15 cellular contexts compared by ENCODE assay signal in genomic region chr15:86375733-86376132, GRCh38.
A peak's percentile ranks its signal among the peaks of the same experiment; 100 is the strongest.
DNase-seq lines count a peak whose midpoint lies in the region; ATAC-seq, FAIRE-seq and TF ChIP-seq lines count a peak whose summit lies in the region.
"Had no signal": no experiment of that assay in that cellular context is flagged by ENCODE, and none has a peak within 500 bp of the region (broad histone marks: within the 10 kb centered on the region; RNA-seq: fewer than 3 reads in every experiment).

No MANE protein-coding gene starts in this region.

- DNase-seq in RWPE1 (ENCODE audit: low spot score): peak; percentile 38
- DNase-seq in bronchial epithelial cell (ENCODE audit: low read depth): peak; percentile 72
- no peak for DNase-seq in keratinocyte (ENCODE audit: low read depth, low spot score)
- no peak for DNase-seq in OCI-LY7 (ENCODE audit: low spot score)
- DNase-seq in heart left ventricle: no peak
- DNase-seq: Calu3; CD8-positive, alpha-beta T cell; DND-41; EL had no signal

- peak overlapping the region; percentile 62 for H3K27ac ChIP-seq in RWPE1
- H3K27ac ChIP-seq in keratinocyte (ENCODE audit: control insufficient read depth, insufficient read depth, low read length): no peak overlapping the region
- H3K27ac ChIP-seq in OCI-LY7 (ENCODE audit: low read depth, low read length, poor library complexity, severe bottlenecking): no peak overlapping the region
- no peak overlapping the region for H3K27ac ChIP-seq in heart left ventricle
- H3K27ac ChIP-seq: BLaER1 treated with 17β-estradiol and CSF1 and Interleukin-3, amounts not matched to agents 10 nM and 100 nM had no signal

- H3K36me3 ChIP-seq in bronchial epithelial cell (ENCODE audit: control insufficient read depth, insufficient read depth, low read length): no peaks in the 10 kb centered on the region
- no peaks in the 10 kb centered on the region for H3K36me3 ChIP-seq in keratinocyte (ENCODE audit: control insufficient read depth in 2 of 2, extremely low read depth in 1 of 2, insufficient read depth in 2 of 2, low read length in 2 of 2)
- H3K36me3 ChIP-seq in OCI-LY7 (ENCODE audit: insufficient read depth, low read length): no peaks in the 10 kb centered on the region
- no peaks in the 10 kb centered on the region for H3K36me3 ChIP-seq in heart left ventricle
- H3K36me3 ChIP-seq: BLaER1 treated with 17β-estradiol and CSF1 and Interleukin-3, amounts not matched to agents 10 nM and 100 nM; HAP-1 had no signal

- TF ChIP-seq POLR2A in heart left ventricle (IDR thresholded peaks at IDR 0.05): no peak

- WGBS in heart left ventricle, 4 donors: 60 to 63% (median 62%) methylated on average over 1 of the region's 1 CpG

- no TSS peak for BruUV-seq in OCI-LY7 (replicated peaks; lab: Mats Ljungman, UMichigan)

- H3K4me3 ChIP-seq in bronchial epithelial cell (ENCODE audit: low read depth, low read length) (no peak overlapping the region), keratinocyte (ENCODE audit: control insufficient read depth in 2 of 3, extremely low read depth in 1 of 3, insufficient read depth in 2 of 3, low read depth in 1 of 3, low read length in 3 of 3) (no peak overlapping the region), OCI-LY7 (ENCODE audit: low read depth, low read length, poor library complexity, severe bottlenecking) (no peak overlapping the region), heart left ventricle (no peak overlapping the region)
- H3K4me3 ChIP-seq: BLaER1 treated with 17β-estradiol and CSF1 and Interleukin-3, amounts not matched to agents 10 nM and 100 nM; GM12878; HAP-1 had no signal

- no peaks in the 10 kb centered on the region for H3K9me2 ChIP-seq in OCI-LY7 (ENCODE audit: insufficient read depth, low read length)

- H2AFZ ChIP-seq in keratinocyte (ENCODE audit: control insufficient read depth, low read length) (no peak overlapping the region), OCI-LY7 (ENCODE audit: low read length) (no peak overlapping the region)

- H3K4me1 ChIP-seq in keratinocyte (ENCODE audit: control insufficient read depth, extremely low read depth, insufficient read depth, low read length): peaks cover 12% of the 10 kb centered on the region
- H3K4me1 ChIP-seq in OCI-LY7 (ENCODE audit: insufficient read depth, low read length, poor library complexity, severe bottlenecking): no peaks in the 10 kb centered on the region
- no peaks in the 10 kb centered on the region for H3K4me1 ChIP-seq in heart left ventricle
- H3K4me1 ChIP-seq: BLaER1 treated with 17β-estradiol and CSF1 and Interleukin-3, amounts not matched to agents 10 nM and 100 nM; HAP-1 had no signal

- TF ChIP-seq CTCF in RWPE1 (conservative IDR thresholded peaks at IDR 0.05; ENCODE audit: low read depth) (no peak), bronchial epithelial cell (IDR thresholded peaks at IDR 0.05; ENCODE audit: insufficient read depth, low read length, severe bottlenecking) (no peak), keratinocyte (optimal IDR thresholded peaks at IDR 0.05 in 1 of 3, IDR thresholded peaks at IDR 0.05 in 1 of 3, conservative IDR thresholded peaks at IDR 0.05 in 1 of 3; ENCODE audit: extremely low read depth in 1 of 3, insufficient read depth in 2 of 3, low read length in 3 of 3) (no peak), OCI-LY7 (conservative IDR thresholded peaks at IDR 0.05; ENCODE audit: low read length) (no peak), heart left ventricle (IDR thresholded peaks at IDR 0.05) (no peak)

- H3K9me3 ChIP-seq in keratinocyte (ENCODE audit: control insufficient read depth, low read depth, low read length) (peaks cover 2% of the 10 kb centered on the region), OCI-LY7 (ENCODE audit: low read length) (no peaks in the 10 kb centered on the region), heart left ventricle (peaks cover 0 to 4% (median 0%) of the 10 kb centered on the region in 12 donors)

- H4K20me1 ChIP-seq in keratinocyte (ENCODE audit: control insufficient read depth, extremely low read depth, insufficient read depth, low read length): no peaks in the 10 kb centered on the region
- no peaks in the 10 kb centered on the region for H4K20me1 ChIP-seq in OCI-LY7 (ENCODE audit: insufficient read depth, low read length)
- H4K20me1 ChIP-seq: BLaER1 treated with 17β-estradiol and CSF1 and Interleukin-3, amounts not matched to agents 10 nM and 100 nM had no signal

- H3K9ac ChIP-seq in keratinocyte (ENCODE audit: control insufficient read depth, extremely low read depth, insufficient read depth, low read length): no peak overlapping the region
- H3K9ac ChIP-seq: BLaER1 treated with 17β-estradiol and CSF1 and Interleukin-3, amounts not matched to agents 10 nM and 100 nM had no signal

- dilution Hi-C loops in keratinocyte (cut with MboI; ENCODE audit: extremely low pct_ligation_motif_present, low sequenced_read_pairs): no loop called here

- H3K4me2 ChIP-seq in keratinocyte (ENCODE audit: control insufficient read depth, extremely low read depth, insufficient read depth, low read depth, low read length) (no peak overlapping the region), OCI-LY7 (ENCODE audit: low read length) (no peak overlapping the region)
- H3K4me2 ChIP-seq: BLaER1 treated with 17β-estradiol and CSF1 and Interleukin-3, amounts not matched to agents 10 nM and 100 nM had no signal

- FAIRE-seq in bronchial epithelial cell (lab: Jason Lieb, UNC): peak; percentile 75
- FAIRE-seq in keratinocyte (lab: Jason Lieb, UNC): peak; percentile 61
- FAIRE-seq: GM12878, H1 had no signal

- POLR2A ChIA-PET in RWPE1 (lab: Yijun Ruan, JAX; ENCODE audit: low non-redundant PET): no interaction called here
- POLR2A ChIA-PET in OCI-LY7 (lab: Charles Lee): no interaction called here

- CTCF ChIA-PET in RWPE1 (lab: Yijun Ruan, JAX): no interaction called here
- CTCF ChIA-PET in OCI-LY7 (lab: Charles Lee; ENCODE audit: unreplicated experiment): no interaction called here

- H3K79me2 ChIP-seq in keratinocyte (ENCODE audit: control insufficient read depth, insufficient read depth, low read length) (no peaks in the 10 kb centered on the region), OCI-LY7 (ENCODE audit: insufficient read depth, low read depth, low read length) (no peaks in the 10 kb centered on the region)

- H3K27me3 ChIP-seq in bronchial epithelial cell (ENCODE audit: control insufficient read depth, insufficient read depth, low read length): no peaks in the 10 kb centered on the region
- no peaks in the 10 kb centered on the region for H3K27me3 ChIP-seq in keratinocyte (ENCODE audit: control insufficient read depth, extremely low read depth, insufficient read depth, low read length)
- H3K27me3 ChIP-seq in heart left ventricle: peaks cover 0 to 14% (median 0%) of the 10 kb centered on the region in 9 donors
- H3K27me3 ChIP-seq: BLaER1 treated with 17β-estradiol and CSF1 and Interleukin-3, amounts not matched to agents 10 nM and 100 nM had no signal

- H3K9me1 ChIP-seq in keratinocyte (ENCODE audit: control insufficient read depth, extremely low read depth, insufficient read depth, low read length): no peaks in the 10 kb centered on the region

- ATAC-seq in esophagus mucosa: peak; percentile 89
- ATAC-seq in heart left ventricle: no peak
- ATAC-seq in GM21423 (IDR thresholded peaks at IDR 0.05; ENCODE audit: unreplicated experiment): no peak
- ATAC-seq: CD8-positive, alpha-beta T cell; GM12878 had no signal

- intact Hi-C loops in OCI-LY7 (cut with micrococcal nuclease; ENCODE audit: unreplicated experiment): no loop called here
- intact Hi-C loops in heart left ventricle (cut with DNase I): no loop called here

Comparison
In these comparisons a context has a peak if more than half of its experiments do, and no peak if none do; other contexts are left out.
1. DNase-seq: peak in RWPE1 (single experiment) and bronchial epithelial cell (single experiment); none in keratinocyte (single experiment), OCI-LY7 (single experiment) and heart left ventricle (0 of 5).